24 cellular contexts compared by ENCODE assay signal in the genomic region with DNA sequence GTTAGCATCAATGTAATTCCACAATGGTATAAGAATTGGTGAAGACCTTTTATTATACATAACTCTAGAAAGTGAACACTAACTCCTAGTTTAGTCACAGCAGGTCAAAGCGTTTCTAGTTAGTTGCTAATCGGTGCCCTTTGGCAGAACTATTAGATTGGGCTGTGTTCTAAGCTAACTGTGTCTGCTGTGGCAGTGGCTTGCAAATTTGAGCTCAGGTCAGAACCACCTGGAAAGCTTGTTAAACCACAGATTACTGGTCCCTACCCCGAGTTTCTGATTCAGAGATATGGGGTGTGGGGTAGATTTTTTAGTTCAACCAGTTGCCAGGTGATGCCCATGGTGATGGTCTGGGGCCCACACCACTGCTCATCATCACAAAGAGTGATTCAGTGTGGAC.
"Had no signal": no experiment of that assay in that cellular context is flagged by ENCODE, and none has a peak within 500 bp of the region (broad histone marks: within the 10 kb centered on the region; RNA-seq: fewer than 3 reads in every experiment).

No MANE protein-coding gene starts in this region.

- H3K27ac ChIP-seq: ascending aorta, body of pancreas, KMS-11, PC-9 had no signal

- H3K4me2 ChIP-seq: KMS-11, PC-9 had no signal

- FAIRE-seq: bronchial epithelial cell, TTC549 had no signal

- H3K4me1 Mint-ChIP-seq: activated naive CD4-positive, alpha-beta T cell treated with anti-CD3 and anti-CD28 coated beads, Interleukin-2, amount 50 U/mL, for 24 hours; activated naive CD8-positive, alpha-beta T cell treated with anti-CD3 and anti-CD28 coated beads, Interleukin-2, amount 50 U/mL, for 24 hours had no signal

- H3K27me3 ChIP-seq: ascending aorta, body of pancreas had no signal

- H3K36me3 Mint-ChIP-seq: activated naive CD4-positive, alpha-beta T cell treated with anti-CD3 and anti-CD28 coated beads, Interleukin-2, amount 50 U/mL, for 24 hours had no signal

- H3K9ac ChIP-seq: KMS-11 had no signal

- H3K4me3 ChIP-seq: ascending aorta, body of pancreas, PC-9 had no signal

- H3K4me1 ChIP-seq: ascending aorta, body of pancreas had no signal

- H3K9me3 ChIP-seq: ascending aorta, body of pancreas had no signal

- H2AFZ ChIP-seq: PC-9 had no signal

- H3K9me3 Mint-ChIP-seq: activated CD8-positive, alpha-beta T cell treated with anti-CD3 and anti-CD28 coated beads for 36 hours; activated naive CD4-positive, alpha-beta T cell treated with anti-CD3 and anti-CD28 coated beads, Interleukin-2, amount 50 U/mL, for 24 hours; activated naive CD8-positive, alpha-beta T cell treated with anti-CD3 and anti-CD28 coated beads, Interleukin-2, amount 50 U/mL, for 24 hours had no signal

- ATAC-seq: activated CD8-positive, alpha-beta T cell treated with anti-CD3 and anti-CD28 coated beads for 36 hours; activated naive CD8-positive, alpha-beta T cell treated with anti-CD3 and anti-CD28 coated beads, Interleukin-2, amount 50 U/mL, for 24 hours; body of pancreas; T-helper 17 cell had no signal

- H3K4me3 Mint-ChIP-seq: activated CD8-positive, alpha-beta T cell treated with anti-CD3 and anti-CD28 coated beads for 36 hours; activated naive CD4-positive, alpha-beta T cell treated with anti-CD3 and anti-CD28 coated beads, Interleukin-2, amount 50 U/mL, for 24 hours; activated naive CD8-positive, alpha-beta T cell treated with anti-CD3 and anti-CD28 coated beads, Interleukin-2, amount 50 U/mL, for 24 hours; T-helper 17 cell had no signal

- H3K27ac Mint-ChIP-seq: activated CD8-positive, alpha-beta T cell treated with anti-CD3 and anti-CD28 coated beads for 36 hours; activated naive CD4-positive, alpha-beta T cell treated with anti-CD3 and anti-CD28 coated beads, Interleukin-2, amount 50 U/mL, for 24 hours; activated naive CD8-positive, alpha-beta T cell treated with anti-CD3 and anti-CD28 coated beads, Interleukin-2, amount 50 U/mL, for 24 hours; T-helper 17 cell had no signal

- DNase-seq: activated CD4-positive, alpha-beta T cell treated with anti-CD3 and anti-CD28 coated beads, Interleukin-2, amount 50 U/mL, for 1 hour; activated CD4-positive, CD25-positive, alpha-beta regulatory T cell; activated CD8-positive, alpha-beta memory T cell treated with anti-CD3 and anti-CD28 coated beads, Interleukin-2, amount 50 U/mL, for 4 hours; activated CD8-positive, alpha-beta T cell treated with anti-CD3 and anti-CD28 coated beads for 36 hours; activated naive CD8-positive, alpha-beta T cell treated with anti-CD3 and anti-CD28 coated beads, Interleukin-2, amount 50 U/mL, for 24 hours; amniotic stem cell; body of pancreas; central memory CD4-positive, alpha-beta T cell; MM.1S; NCI-H1105; NCI-H1436; NCI-H1694 treated with DMSO at 0.1 percent for 48 hours; NCI-H2029 treated with DMSO at 0.1 percent for 48 hours; NCI-H345; NCI-H510A; PC-9; SHP77 treated with DMSO at 0.1 percent for 48 hours; T-helper 17 cell; T-helper 9 cell had no signal
